In genomic region chr18:79615091-79615490, GRCh38 we compare ENCODE assay signal across 23 cellular contexts.
"Had no signal": no experiment of that assay in that cellular context is flagged by ENCODE, and none has a peak within 500 bp of the region (broad histone marks: within the 10 kb centered on the region; RNA-seq: fewer than 3 reads in every experiment).

No MANE protein-coding gene starts in this region.

- ATAC-seq: activated CD8-positive, alpha-beta T cell treated with anti-CD3 and anti-CD28 coated beads, Interleukin-2, amount 10 ng/mL, durations not matched to agents 7 days and 5 days; heart left ventricle; left cardiac atrium; naive thymus-derived CD8-positive, alpha-beta T cell; pancreas; right cardiac atrium; stimulated activated memory B cell treated with anti-CD40 and anti-IgM and Interleukin-4, amounts not matched to agents 10 μg/mL and 1 μg/mL and 100 μg/mL, for 72 hours had no signal

- H3K27ac Mint-ChIP-seq: activated CD8-positive, alpha-beta T cell treated with anti-CD3 and anti-CD28 coated beads, Interleukin-2, amount 10 ng/mL, durations not matched to agents 7 days and 5 days; activated naive CD8-positive, alpha-beta T cell treated with anti-CD3 and anti-CD28 coated beads for 36 hours; mesothelial cell of epicardium; naive thymus-derived CD8-positive, alpha-beta T cell; stimulated activated memory B cell treated with anti-CD40 and anti-IgM and Interleukin-4, amounts not matched to agents 10 μg/mL and 1 μg/mL and 100 μg/mL, for 72 hours had no signal

- H3K4me3 ChIP-seq: breast epithelium, heart left ventricle, lung, pancreas, testis, vagina had no signal

- H3K4me1 Mint-ChIP-seq: activated naive CD8-positive, alpha-beta T cell treated with anti-CD3 and anti-CD28 coated beads for 36 hours; stimulated activated memory B cell treated with anti-CD40 and anti-IgM and Interleukin-4, amounts not matched to agents 10 μg/mL and 1 μg/mL and 100 μg/mL, for 72 hours had no signal

- H3K4me3 Mint-ChIP-seq: activated CD8-positive, alpha-beta T cell treated with anti-CD3 and anti-CD28 coated beads, Interleukin-2, amount 10 ng/mL, durations not matched to agents 7 days and 5 days; activated naive CD8-positive, alpha-beta T cell treated with anti-CD3 and anti-CD28 coated beads for 36 hours; mesothelial cell of epicardium; naive thymus-derived CD8-positive, alpha-beta T cell; stimulated activated memory B cell treated with anti-CD40 and anti-IgM and Interleukin-4, amounts not matched to agents 10 μg/mL and 1 μg/mL and 100 μg/mL, for 72 hours had no signal

- H3K27me3 Mint-ChIP-seq: activated naive CD8-positive, alpha-beta T cell treated with anti-CD3 and anti-CD28 coated beads for 36 hours; stimulated activated memory B cell treated with anti-CD40 and anti-IgM and Interleukin-4, amounts not matched to agents 10 μg/mL and 1 μg/mL and 100 μg/mL, for 72 hours had no signal

- H3K4me1 ChIP-seq: breast epithelium, pancreas, testis had no signal

- H3K36me3 Mint-ChIP-seq: activated naive CD8-positive, alpha-beta T cell treated with anti-CD3 and anti-CD28 coated beads for 36 hours; mesothelial cell of epicardium; naive thymus-derived CD8-positive, alpha-beta T cell; stimulated activated memory B cell treated with anti-CD40 and anti-IgM and Interleukin-4, amounts not matched to agents 10 μg/mL and 1 μg/mL and 100 μg/mL, for 72 hours had no signal

- H3K36me3 ChIP-seq: breast epithelium, heart left ventricle, pancreas, vagina had no signal

- DNase-seq: activated CD4-positive, alpha-beta T cell treated with anti-CD3 and anti-CD28 coated beads for 1 hour; activated CD4-positive, alpha-beta T cell treated with anti-CD3 and anti-CD28 coated beads, Interleukin-2, amount 50 U/mL, for 1 hour; activated CD8-positive, alpha-beta T cell treated with anti-CD3 and anti-CD28 coated beads, Interleukin-2, amount 10 ng/mL, durations not matched to agents 7 days and 5 days; activated naive CD4-positive, alpha-beta T cell; activated naive CD8-positive, alpha-beta T cell treated with anti-CD3 and anti-CD28 coated beads for 36 hours; activated T-cell treated with anti-CD3 and anti-CD28 coated beads, Interleukin-2, amount 50 U/mL, for 1 hour; amniotic stem cell; cortex of kidney; left cardiac atrium; naive thymus-derived CD8-positive, alpha-beta T cell; right cardiac atrium; small intestine; stimulated activated CD4-positive, alpha-beta T cell treated with anti-CD3 and anti-CD28 coated beads, Interleukin-15, amount 100 ng/mL, for 24 hours; testis; trophoblast cell had no signal

- H3K9me3 ChIP-seq: breast epithelium, heart left ventricle, pancreas, testis, vagina had no signal

- H3K27ac ChIP-seq: breast epithelium, epithelial cell of prostate, heart left ventricle, pancreas, testis, vagina had no signal

- H3K27me3 ChIP-seq: breast epithelium, testis, vagina had no signal
